24 cellular contexts compared by ENCODE assay signal in the genomic region with DNA sequence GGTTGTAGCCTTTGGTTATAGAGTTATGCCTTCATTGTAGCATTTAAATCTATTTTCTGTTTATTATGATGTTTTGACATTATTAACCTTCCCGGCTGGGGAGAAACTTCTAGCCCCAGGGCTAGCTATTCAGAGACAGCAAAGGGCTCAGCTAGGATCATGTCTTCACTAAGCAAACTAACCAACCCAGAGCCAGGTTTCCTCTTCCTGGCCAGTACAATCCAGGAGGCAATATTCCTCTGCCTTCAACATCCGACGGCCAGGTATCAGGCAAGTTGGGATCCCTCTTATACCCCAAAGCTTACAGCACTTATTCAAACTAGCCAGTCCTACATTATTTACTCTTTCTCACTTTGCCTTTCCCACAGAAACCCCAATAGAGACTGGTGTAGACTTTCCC.
DNase-seq lines count a peak whose midpoint lies in the region; TF ChIP-seq lines count a peak whose summit lies in the region.
"Had no signal": no experiment of that assay in that cellular context is flagged by ENCODE, and none has a peak within 500 bp of the region (broad histone marks: within the 10 kb centered on the region; RNA-seq: fewer than 3 reads in every experiment).

No MANE protein-coding gene starts in this region.

- H3K4ac ChIP-seq in trophoblast cell (ENCODE audit: low read depth, low read length) = no peak overlapping the region

- H3K9me3 ChIP-seq in HUES48 (ENCODE audit: control insufficient read depth, insufficient read depth, low read length) = peaks cover 5% of the 10 kb centered on the region
- H3K9me3 ChIP-seq in ectodermal cell (ENCODE audit: control insufficient read depth, low read length) = no peaks in the 10 kb centered on the region
- peaks cover 4% of the 10 kb centered on the region; the same call in 1 of the 2 replicates for H3K9me3 ChIP-seq in iPS-20b (ENCODE audit: insufficient read depth, low read depth, low read length)
- peaks cover 2% of the 10 kb centered on the region for H3K9me3 ChIP-seq in trophoblast cell (ENCODE audit: insufficient read depth, low read depth, low read length)
- H3K9me3 ChIP-seq: HAP-1 had no signal

- no peak overlapping the region for H4K12ac ChIP-seq in trophoblast cell (ENCODE audit: low read depth, low read length)

- H2BK5ac ChIP-seq in trophoblast cell (ENCODE audit: low read depth, low read length, poor library complexity) = no peak overlapping the region

- no peak for DNase-seq in trophoblast cell
- no peak for DNase-seq in COLO829 (ENCODE audit: low spot score)
- no peak for DNase-seq in HuH-7 (ENCODE audit: low spot score)
- DNase-seq in chondrocyte (ENCODE audit: low spot score) = no peak
- DNase-seq: Calu3; CD4-positive, alpha-beta memory T cell; DMS153; GF-D8; NCI-H1105; NCI-H1694; NCI-H2081; NCI-H2171 treated with DMSO at 0.1 percent for 48 hours; NCI-H524 treated with DMSO at 0.1 percent for 48 hours; RPMI8226; SHP77; SW 1271 had no signal

- H3K27ac ChIP-seq in HUES48 (ENCODE audit: low read depth, low read length) (peak overlapping the region; percentile 94), ectodermal cell (ENCODE audit: insufficient read depth, low read depth, low read length, poor library complexity, severe bottlenecking) (peak overlapping the region; percentile 40), iPS-20b (ENCODE audit: low read length) (peak overlapping the region; percentile 77), trophoblast cell (ENCODE audit: low read depth, low read length) (no peak overlapping the region)
- H3K27ac ChIP-seq: BLaER1 treated with 17β-estradiol and CSF1 and Interleukin-3, amounts not matched to agents 10 nM and 100 nM; HL-60; SK-N-MC had no signal

- H3K18ac ChIP-seq in trophoblast cell (ENCODE audit: low read length) = no peak overlapping the region

- no peak overlapping the region for H2AK5ac ChIP-seq in trophoblast cell (ENCODE audit: low read length)

- peaks cover 2% of the 10 kb centered on the region for H3K27me3 Mint-ChIP-seq in chondrocyte (ENCODE audit: low read depth)
- H3K27me3 Mint-ChIP-seq: CD4-positive, alpha-beta memory T cell; IgD-negative memory B cell had no signal

- H3K27ac Mint-ChIP-seq in chondrocyte (ENCODE audit: unreplicated experiment) = no peak overlapping the region
- H3K27ac Mint-ChIP-seq: CD4-positive, alpha-beta memory T cell; IgD-negative memory B cell had no signal

- peaks cover 5% of the 10 kb centered on the region for H3K4me1 Mint-ChIP-seq in chondrocyte (ENCODE audit: low read depth)
- H3K4me1 Mint-ChIP-seq: CD4-positive, alpha-beta memory T cell; IgD-negative memory B cell had no signal

- no peaks in the 10 kb centered on the region for H3K79me2 ChIP-seq in trophoblast cell (ENCODE audit: control insufficient read depth, insufficient read depth, low read length, poor library complexity)

- no peak for TF ChIP-seq CTCF in chondrocyte (IDR thresholded peaks at IDR 0.05)

- no peaks in the 10 kb centered on the region for H3K36me3 ChIP-seq in HUES48 (ENCODE audit: control insufficient read depth, insufficient read depth, low read length)
- H3K36me3 ChIP-seq in ectodermal cell (ENCODE audit: control insufficient read depth, insufficient read depth, low read length) = no peaks in the 10 kb centered on the region
- H3K36me3 ChIP-seq in iPS-20b (ENCODE audit: insufficient read depth, low read depth, low read length) = peaks cover 3% of the 10 kb centered on the region; the same call in 1 of the 2 replicates
- no peaks in the 10 kb centered on the region for H3K36me3 ChIP-seq in trophoblast cell (ENCODE audit: control insufficient read depth in 1 of 2, insufficient read depth in 2 of 2, low read length in 2 of 2)
- H3K36me3 ChIP-seq: BLaER1 treated with 17β-estradiol and CSF1 and Interleukin-3, amounts not matched to agents 10 nM and 100 nM; HAP-1 had no signal

- no peaks in the 10 kb centered on the region for H3K9me3 Mint-ChIP-seq in chondrocyte (ENCODE audit: low read depth)

- H4K8ac ChIP-seq in trophoblast cell (ENCODE audit: low read depth, low read length) = no peak overlapping the region

- H4K91ac ChIP-seq in trophoblast cell (ENCODE audit: low read depth, low read length) = no peak overlapping the region

- H3K27me3 ChIP-seq in HUES48 (ENCODE audit: control insufficient read depth, insufficient read depth, low read length) (no peaks in the 10 kb centered on the region), ectodermal cell (ENCODE audit: control insufficient read depth, insufficient read depth, low read length, poor library complexity, severe bottlenecking) (no peaks in the 10 kb centered on the region), iPS-20b (ENCODE audit: insufficient read depth, low read length) (no peaks in the 10 kb centered on the region), trophoblast cell (ENCODE audit: insufficient read depth, low read length) (no peaks in the 10 kb centered on the region)
- H3K27me3 ChIP-seq: BLaER1 treated with 17β-estradiol and CSF1 and Interleukin-3, amounts not matched to agents 10 nM and 100 nM had no signal

- peak overlapping the region; percentile 27; the same call in 1 of the 2 replicates for H3K4me3 ChIP-seq in HUES48 (ENCODE audit: low read depth, low read length)
- no peak overlapping the region for H3K4me3 ChIP-seq in ectodermal cell (ENCODE audit: insufficient read depth, low read depth, low read length)
- H3K4me3 ChIP-seq in iPS-20b (ENCODE audit: low read length) = peak overlapping the region; percentile 8; the same call in 1 of the 2 replicates
- H3K4me3 ChIP-seq in trophoblast cell (ENCODE audit: low read depth, low read length) = no peak overlapping the region
- H3K4me3 ChIP-seq: BLaER1 treated with 17β-estradiol and CSF1 and Interleukin-3, amounts not matched to agents 10 nM and 100 nM; HAP-1; SK-N-MC had no signal

- no peak overlapping the region for H2BK120ac ChIP-seq in trophoblast cell (ENCODE audit: insufficient read depth, low read length, poor library complexity)

- H3K14ac ChIP-seq in trophoblast cell (ENCODE audit: low read length) = no peak overlapping the region

- 41 to 47% methylated on average over 3 of the region's 3 CpGs for WGBS in ectodermal cell, 2 experiments
- WGBS in trophoblast cell (ENCODE audit: extremely low coverage, insufficient coverage, insufficient read length) = no CpG with 5 or more reads among the region's 3 CpGs

- peak overlapping the region; percentile 58 for H2BK12ac ChIP-seq in trophoblast cell (ENCODE audit: low read length)

- H3K23ac ChIP-seq in trophoblast cell (ENCODE audit: low read length) = no peak overlapping the region

- H3K9ac ChIP-seq in HUES48 (ENCODE audit: low read depth, low read length) = peak overlapping the region; percentile 49; the same call in 1 of the 2 replicates
- peak overlapping the region; percentile 25 for H3K9ac ChIP-seq in iPS-20b (ENCODE audit: low read depth, low read length)
- H3K9ac ChIP-seq in trophoblast cell (ENCODE audit: low read length) = no peak overlapping the region
- H3K9ac ChIP-seq: BLaER1 treated with 17β-estradiol and CSF1 and Interleukin-3, amounts not matched to agents 10 nM and 100 nM had no signal

- H3K4me2 ChIP-seq in trophoblast cell (ENCODE audit: low read length) = no peak overlapping the region
- H3K4me2 ChIP-seq: BLaER1 treated with 17β-estradiol and CSF1 and Interleukin-3, amounts not matched to agents 10 nM and 100 nM had no signal

- H3K4me1 ChIP-seq in HUES48 (ENCODE audit: control insufficient read depth, insufficient read depth, low read length) (peaks cover 20% of the 10 kb centered on the region), ectodermal cell (ENCODE audit: control insufficient read depth, insufficient read depth, low read length) (peaks cover 7% of the 10 kb centered on the region), iPS-20b (ENCODE audit: insufficient read depth, low read length) (peaks cover 17% of the 10 kb centered on the region), trophoblast cell (ENCODE audit: control insufficient read depth in 1 of 2, insufficient read depth in 2 of 2, low read length in 2 of 2) (peaks cover 0 to 2% of the 10 kb centered on the region in 2 experiments)
- H3K4me1 ChIP-seq: BLaER1 treated with 17β-estradiol and CSF1 and Interleukin-3, amounts not matched to agents 10 nM and 100 nM; HAP-1 had no signal

- no peak overlapping the region for H3K4me3 Mint-ChIP-seq in chondrocyte (ENCODE audit: unreplicated experiment)
- H3K4me3 Mint-ChIP-seq: CD4-positive, alpha-beta memory T cell; IgD-negative memory B cell had no signal

- H3K36me3 Mint-ChIP-seq in chondrocyte (ENCODE audit: low read depth) = no peaks in the 10 kb centered on the region
- H3K36me3 Mint-ChIP-seq: CD4-positive, alpha-beta memory T cell; IgD-negative memory B cell had no signal

- no peaks in the 10 kb centered on the region for H3K79me1 ChIP-seq in trophoblast cell (ENCODE audit: low read length)

- no peak overlapping the region for H2AFZ ChIP-seq in trophoblast cell (ENCODE audit: insufficient read depth, low read length, poor library complexity)

Comparison
In these comparisons a context has a peak if more than half of its experiments do, and no peak if none do; other contexts are left out.
1. H3K4me3 ChIP-seq: peak in HUES48 (single experiment) and iPS-20b (single experiment); none in ectodermal cell (single experiment) and trophoblast cell (single experiment).